Comparison of ENCODE assay signal across 14 cellular contexts in the genomic region with DNA sequence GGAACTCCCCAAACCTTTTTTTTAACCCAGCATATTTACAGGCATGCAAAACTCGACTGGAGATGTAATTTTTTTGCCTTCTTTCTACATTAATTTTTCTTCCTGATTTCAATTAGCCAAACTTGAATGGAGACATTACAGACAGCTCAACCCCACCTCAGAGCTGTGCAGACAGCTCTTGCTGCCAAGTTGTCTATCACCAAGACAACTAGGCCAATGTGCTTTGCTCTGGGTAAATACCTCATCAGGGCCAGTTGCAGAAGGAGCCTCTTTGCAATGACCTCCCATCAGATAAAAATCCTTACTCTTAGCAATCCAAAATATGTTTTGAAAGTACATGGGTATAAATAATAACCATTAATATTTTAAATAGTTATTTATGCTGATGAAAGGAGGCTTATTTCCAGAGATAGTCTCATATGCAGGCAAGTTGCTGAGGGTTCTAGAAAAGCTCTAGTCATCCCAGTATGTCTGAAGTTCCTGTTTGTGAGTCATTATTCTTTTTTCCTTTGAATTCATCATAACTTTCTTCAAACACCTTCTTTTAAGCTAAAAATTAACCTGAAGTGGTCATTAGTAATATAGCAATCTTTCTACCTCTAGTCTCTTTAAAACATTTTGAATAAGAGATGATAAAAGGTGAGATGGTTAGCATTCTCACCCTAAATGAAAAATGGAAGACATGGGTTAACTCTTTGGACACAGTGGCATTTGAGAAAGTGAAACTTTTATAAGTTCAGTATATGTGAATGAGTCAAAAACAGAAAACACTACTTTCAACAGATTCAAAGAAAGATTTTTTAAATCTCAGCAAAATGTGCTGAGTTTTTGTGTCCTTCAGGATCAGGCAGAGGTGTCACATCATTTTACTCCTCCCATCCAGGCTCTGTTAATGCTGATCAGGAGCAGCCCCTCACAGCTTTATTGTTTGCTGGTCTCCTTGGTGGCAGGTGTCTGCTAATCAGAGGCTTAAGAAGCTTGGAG.
DNase-seq lines count a peak whose midpoint lies in the region; ATAC-seq and TF ChIP-seq lines count a peak whose summit lies in the region.
"Had no signal": no experiment of that assay in that cellular context is flagged by ENCODE, and none has a peak within 500 bp of the region (broad histone marks: within the 10 kb centered on the region; RNA-seq: fewer than 3 reads in every experiment).

No MANE protein-coding gene starts in this region.

- peak overlapping the region; percentile 93 for H3K27ac Mint-ChIP-seq in activated naive CD8-positive, alpha-beta T cell

- no peaks in the 10 kb centered on the region for H3K27me3 Mint-ChIP-seq in activated naive CD8-positive, alpha-beta T cell

- no peaks in the 10 kb centered on the region for H3K36me3 Mint-ChIP-seq in activated naive CD8-positive, alpha-beta T cell

- no peaks in the 10 kb centered on the region for H3K9me3 Mint-ChIP-seq in activated naive CD8-positive, alpha-beta T cell (ENCODE audit: low read depth)

- ATAC-seq in GM18505 (IDR thresholded peaks at IDR 0.05; ENCODE audit: unreplicated experiment), result peak; percentile 63
- ATAC-seq in GM19452 (IDR thresholded peaks at IDR 0.05; ENCODE audit: unreplicated experiment), result peak; percentile 86
- ATAC-seq in HG03095 (IDR thresholded peaks at IDR 0.05; ENCODE audit: unreplicated experiment), result peak; percentile 61
- ATAC-seq: gastrocnemius medialis had no signal

- DNase-seq in DMS 273 treated with DMSO at 0.1 percent for 48 hours (lab: John Stamatoyannopoulos, UW) (no peak), NCI-H226 (no peak), NOMO-1 treated with DMSO at 0.1 percent for 48 hours (lab: John Stamatoyannopoulos, UW; ENCODE audit: unreplicated experiment) (no peak)
- DNase-seq in effector CD8-positive, alpha-beta T cell (lab: John Stamatoyannopoulos, UW), result no peak
- DNase-seq: amygdala, gastrocnemius medialis, GDM1, kidney glomerular epithelial cell, NCI-H2081 treated with DMSO at 0.1 percent for 48 hours, PC-9 had no signal

- H3K4me1 Mint-ChIP-seq in activated naive CD8-positive, alpha-beta T cell (ENCODE audit: low read depth), result peaks cover 5% of the 10 kb centered on the region

- no peak for TF ChIP-seq POLR2A in GM18505 (IDR thresholded peaks at IDR 0.05; ENCODE audit: borderline replicate concordance, extremely low read depth, insufficient read depth, insufficient read length)

- no peak overlapping the region for H3K4me3 Mint-ChIP-seq in activated naive CD8-positive, alpha-beta T cell
